ENCODE assay signal across 7 cellular contexts in the genomic region with DNA sequence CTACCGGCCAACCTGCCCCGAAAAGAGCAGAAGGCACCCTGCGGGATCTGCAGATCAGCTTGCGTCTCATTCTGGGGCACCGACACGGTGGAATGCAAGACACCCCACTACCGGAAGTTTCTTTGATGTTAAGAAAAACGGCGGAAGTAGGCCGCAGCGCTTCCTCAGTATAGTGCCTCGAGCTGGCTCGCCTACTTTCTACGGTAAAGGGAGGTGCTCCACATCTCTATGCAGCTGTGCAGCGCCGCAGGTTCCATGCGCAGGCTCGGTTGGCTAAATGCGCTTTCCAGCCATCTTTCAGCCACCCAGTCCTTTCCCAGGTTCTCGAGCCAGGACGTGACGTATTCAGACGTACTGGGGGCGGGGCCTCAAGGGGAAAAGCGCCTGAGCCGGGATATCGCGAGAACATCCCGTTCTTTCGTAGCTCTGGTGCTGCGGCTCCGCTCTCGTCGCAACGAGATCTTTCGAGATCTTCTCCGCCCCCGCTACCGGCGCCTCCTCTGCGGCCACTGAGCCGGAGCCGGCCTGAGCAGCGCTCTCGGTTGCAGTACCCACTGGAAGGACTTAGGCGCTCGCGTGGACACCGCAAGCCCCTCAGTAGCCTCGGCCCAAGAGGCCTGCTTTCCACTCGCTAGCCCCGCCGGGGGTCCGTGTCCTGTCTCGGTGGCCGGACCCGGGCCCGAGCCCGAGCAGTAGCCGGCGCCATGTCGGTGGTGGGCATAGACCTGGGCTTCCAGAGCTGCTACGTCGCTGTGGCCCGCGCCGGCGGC. TPM values are rescaled to one million over a fixed set of nuclear protein-coding genes. Genes with fewer than 3 reads are reported as not detected.
DNase-seq lines count a peak whose midpoint lies in the region; ATAC-seq and TF ChIP-seq lines count a peak whose summit lies in the region.

A gene (plus strand): TSS at position 467 of the 770 bp plus-strand sequence. CDS start 238 bp downstream, at position 705.

- ATAC-seq in GM18508 (IDR thresholded peaks at IDR 0.05; ENCODE audit: insufficient read depth, unreplicated experiment) (peak; percentile 72), HG03025 (IDR thresholded peaks at IDR 0.05; ENCODE audit: low FRiP score, unreplicated experiment) (peak; percentile 83)

- no peak for TF ChIP-seq CTCF in hepatocyte (IDR thresholded peaks at IDR 0.05; ENCODE audit: poor library complexity)

- peak within 1 kb of the TSS; percentile 51 for H2AFZ ChIP-seq in hepatocyte

- H3K4me2 ChIP-seq in hepatocyte, result peak within 1 kb of the TSS; percentile 82

- no peaks in the 10 kb centered on the region for H3K9me3 ChIP-seq in hepatocyte (ENCODE audit: low read depth)

- peak; percentile 95 for DNase-seq in NCI-H2081 (lab: John Stamatoyannopoulos, UW)
- DNase-seq in T1000 (lab: John Stamatoyannopoulos, UW), result peak; percentile 91
- DNase-seq in astrocyte of the hippocampus (ENCODE audit: low read depth, low spot score), result peak; percentile 99
- DNase-seq in hepatocyte (ENCODE audit: low spot score), result peak; percentile 99
- peak; percentile 95 for DNase-seq in renal cortical epithelial cell (ENCODE audit: low read depth)

- peak within 1 kb of the TSS; percentile 86 for H3K4me3 ChIP-seq in hepatocyte

- H4K20me1 ChIP-seq in hepatocyte (ENCODE audit: insufficient read depth, poor library complexity, severe bottlenecking), result peaks cover 36% of the 10 kb centered on the region

- H3K4me1 ChIP-seq in hepatocyte (ENCODE audit: insufficient read depth), result peaks cover 35% of the 10 kb centered on the region

- no peaks in the 10 kb centered on the region for H3K9me2 ChIP-seq in hepatocyte (replicated peaks; ENCODE audit: insufficient read depth)

- peak within 1 kb of the TSS; percentile 97 for H3K27ac ChIP-seq in hepatocyte

- no peaks in the 10 kb centered on the region for H3K36me3 ChIP-seq in hepatocyte (replicated peaks; ENCODE audit: insufficient read depth, low read depth)

- peaks cover 56% of the 10 kb centered on the region for H3K79me2 ChIP-seq in hepatocyte

- WGBS in hepatocyte (ENCODE audit: low lambda C conversion rate, missing lambda C conversion rate), result 1% methylated on average over 64 of the region's 68 CpGs

- H3K27me3 ChIP-seq in hepatocyte, result no peaks in the 10 kb centered on the region

RNA-seq across cellular contexts. Expression of the gene that starts here (rescaled TPM):
- total RNA-seq in hepatocyte (110 and 122 TPM in 2 replicates), renal cortical epithelial cell (213 and 240 TPM in 2 replicates)
- 83.3 and 87.1 TPM in 2 replicates for polyA plus RNA-seq in hepatocyte

Comparison
In these comparisons a context has a peak if more than half of its experiments do, and no peak if none do; other contexts are left out.
1. Peak in every context shown above with its lines: DNase-seq, ATAC-seq, H3K4me3 ChIP-seq and H3K27ac ChIP-seq.